In the genomic region with DNA sequence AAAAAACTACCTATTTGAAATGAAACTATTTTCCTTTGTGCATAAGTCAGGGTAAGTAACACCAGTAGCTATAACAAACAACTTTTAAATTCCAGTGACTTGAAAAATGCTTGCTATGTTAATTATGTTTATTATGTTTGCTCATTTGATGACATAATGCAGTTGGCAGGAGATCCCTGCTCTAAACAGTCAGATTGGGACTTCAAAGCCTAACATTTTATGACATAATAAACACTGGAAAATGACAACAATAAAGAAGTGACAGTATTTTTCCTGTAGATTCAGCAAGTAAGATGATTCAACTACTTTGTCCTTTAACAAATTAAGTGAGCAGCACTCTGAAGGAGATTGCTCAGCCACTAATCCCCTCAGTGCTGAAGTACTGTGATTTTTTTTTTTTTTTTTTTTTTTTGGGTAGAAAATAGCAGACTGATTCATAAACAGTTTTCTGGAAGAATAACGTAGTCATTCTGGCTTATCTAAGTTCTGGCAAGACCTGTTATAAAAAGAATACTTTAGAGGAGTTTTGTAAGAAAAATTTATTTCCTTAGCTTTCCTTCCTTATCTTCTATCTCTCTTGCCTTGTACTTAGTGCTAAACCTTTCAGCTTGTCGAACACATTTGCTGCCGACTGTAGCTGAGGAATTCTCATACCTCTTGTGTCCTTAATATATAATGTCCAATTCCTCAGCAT, we compare ENCODE assay signal across 1 cellular context.
TF ChIP-seq lines count a peak whose summit lies in the region.

No MANE protein-coding gene starts in this region.

TF ChIP-seq in HEK293, 187 proteins besides CTCF, POLR2A, EP300 and RAD21 (continued from another document):
- TF ChIP-seq ATF2 (tag by site-specific recombination; IDR thresholded peaks at IDR 0.05; ENCODE audit: low read depth) (peak; percentile 62), ZNF24 (tag by site-specific recombination; IDR thresholded peaks at IDR 0.05) (no peak), ZBTB21 (tag by site-specific recombination; IDR thresholded peaks at IDR 0.05) (peak; percentile 76; the same call in 1 of the 2 replicates), TCF7L2 (IDR thresholded peaks at IDR 0.05; ENCODE audit: borderline replicate concordance, low read depth, low read length) (peak; percentile 43; the same call in 1 of the 2 replicates), ZBTB11 (tag by site-specific recombination; conservative IDR thresholded peaks at IDR 0.05; ENCODE audit: low read depth) (no peak), ZNF366 (tag by site-specific recombination; conservative IDR thresholded peaks at IDR 0.05) (peak; percentile 80), SETDB1 (IDR thresholded peaks at IDR 0.05; ENCODE audit: insufficient read length, low read length) (peak; percentile 82), ZNF629 (tag by site-specific recombination; IDR thresholded peaks at IDR 0.05) (peak; percentile 46; the same call in 1 of the 2 replicates), ZNF664 (tag by site-specific recombination; IDR thresholded peaks at IDR 0.05) (no peak)
- TF ChIP-seq, protein P1, sequence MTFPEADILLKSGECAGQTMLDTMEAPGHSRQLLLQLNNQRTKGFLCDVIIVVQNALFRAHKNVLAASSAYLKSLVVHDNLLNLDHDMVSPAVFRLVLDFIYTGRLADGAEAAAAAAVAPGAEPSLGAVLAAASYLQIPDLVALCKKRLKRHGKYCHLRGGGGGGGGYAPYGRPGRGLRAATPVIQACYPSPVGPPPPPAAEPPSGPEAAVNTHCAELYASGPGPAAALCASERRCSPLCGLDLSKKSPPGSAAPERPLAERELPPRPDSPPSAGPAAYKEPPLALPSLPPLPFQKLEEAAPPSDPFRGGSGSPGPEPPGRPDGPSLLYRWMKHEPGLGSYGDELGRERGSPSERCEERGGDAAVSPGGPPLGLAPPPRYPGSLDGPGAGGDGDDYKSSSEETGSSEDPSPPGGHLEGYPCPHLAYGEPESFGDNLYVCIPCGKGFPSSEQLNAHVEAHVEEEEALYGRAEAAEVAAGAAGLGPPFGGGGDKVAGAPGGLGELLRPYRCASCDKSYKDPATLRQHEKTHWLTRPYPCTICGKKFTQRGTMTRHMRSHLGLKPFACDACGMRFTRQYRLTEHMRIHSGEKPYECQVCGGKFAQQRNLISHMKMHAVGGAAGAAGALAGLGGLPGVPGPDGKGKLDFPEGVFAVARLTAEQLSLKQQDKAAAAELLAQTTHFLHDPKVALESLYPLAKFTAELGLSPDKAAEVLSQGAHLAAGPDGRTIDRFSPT (tag by site-specific recombination; IDR thresholded peaks at IDR 0.05) = peak; percentile 84
- TF ChIP-seq, protein P2, sequence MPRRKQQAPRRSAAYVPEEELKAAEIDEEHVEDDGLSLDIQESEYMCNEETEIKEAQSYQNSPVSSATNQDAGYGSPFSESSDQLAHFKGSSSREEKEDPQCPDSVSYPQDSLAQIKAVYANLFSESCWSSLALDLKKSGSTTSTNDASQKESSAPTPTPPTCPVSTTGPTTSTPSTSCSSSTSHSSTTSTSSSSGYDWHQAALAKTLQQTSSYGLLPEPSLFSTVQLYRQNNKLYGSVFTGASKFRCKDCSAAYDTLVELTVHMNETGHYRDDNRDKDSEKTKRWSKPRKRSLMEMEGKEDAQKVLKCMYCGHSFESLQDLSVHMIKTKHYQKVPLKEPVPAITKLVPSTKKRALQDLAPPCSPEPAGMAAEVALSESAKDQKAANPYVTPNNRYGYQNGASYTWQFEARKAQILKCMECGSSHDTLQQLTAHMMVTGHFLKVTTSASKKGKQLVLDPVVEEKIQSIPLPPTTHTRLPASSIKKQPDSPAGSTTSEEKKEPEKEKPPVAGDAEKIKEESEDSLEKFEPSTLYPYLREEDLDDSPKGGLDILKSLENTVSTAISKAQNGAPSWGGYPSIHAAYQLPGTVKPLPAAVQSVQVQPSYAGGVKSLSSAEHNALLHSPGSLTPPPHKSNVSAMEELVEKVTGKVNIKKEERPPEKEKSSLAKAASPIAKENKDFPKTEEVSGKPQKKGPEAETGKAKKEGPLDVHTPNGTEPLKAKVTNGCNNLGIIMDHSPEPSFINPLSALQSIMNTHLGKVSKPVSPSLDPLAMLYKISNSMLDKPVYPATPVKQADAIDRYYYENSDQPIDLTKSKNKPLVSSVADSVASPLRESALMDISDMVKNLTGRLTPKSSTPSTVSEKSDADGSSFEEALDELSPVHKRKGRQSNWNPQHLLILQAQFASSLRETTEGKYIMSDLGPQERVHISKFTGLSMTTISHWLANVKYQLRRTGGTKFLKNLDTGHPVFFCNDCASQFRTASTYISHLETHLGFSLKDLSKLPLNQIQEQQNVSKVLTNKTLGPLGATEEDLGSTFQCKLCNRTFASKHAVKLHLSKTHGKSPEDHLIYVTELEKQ (tag by site-specific recombination; IDR thresholded peaks at IDR 0.05; ENCODE audit: borderline replicate concordance) = no peak
- TF ChIP-seq, protein P3, sequence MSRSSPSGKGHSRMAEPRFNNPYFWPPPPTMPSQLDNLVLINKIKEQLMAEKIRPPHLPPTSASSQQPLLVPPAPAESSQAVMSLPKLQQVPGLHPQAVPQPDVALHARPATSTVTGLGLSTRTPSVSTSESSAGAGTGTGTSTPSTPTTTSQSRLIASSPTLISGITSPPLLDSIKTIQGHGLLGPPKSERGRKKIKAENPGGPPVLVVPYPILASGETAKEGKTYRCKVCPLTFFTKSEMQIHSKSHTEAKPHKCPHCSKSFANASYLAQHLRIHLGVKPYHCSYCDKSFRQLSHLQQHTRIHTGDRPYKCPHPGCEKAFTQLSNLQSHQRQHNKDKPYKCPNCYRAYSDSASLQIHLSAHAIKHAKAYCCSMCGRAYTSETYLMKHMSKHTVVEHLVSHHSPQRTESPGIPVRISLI (tag by site-specific recombination; IDR thresholded peaks at IDR 0.05) = peak; percentile 88; the same call in 1 of the 2 replicates
- TF ChIP-seq, protein P4, sequence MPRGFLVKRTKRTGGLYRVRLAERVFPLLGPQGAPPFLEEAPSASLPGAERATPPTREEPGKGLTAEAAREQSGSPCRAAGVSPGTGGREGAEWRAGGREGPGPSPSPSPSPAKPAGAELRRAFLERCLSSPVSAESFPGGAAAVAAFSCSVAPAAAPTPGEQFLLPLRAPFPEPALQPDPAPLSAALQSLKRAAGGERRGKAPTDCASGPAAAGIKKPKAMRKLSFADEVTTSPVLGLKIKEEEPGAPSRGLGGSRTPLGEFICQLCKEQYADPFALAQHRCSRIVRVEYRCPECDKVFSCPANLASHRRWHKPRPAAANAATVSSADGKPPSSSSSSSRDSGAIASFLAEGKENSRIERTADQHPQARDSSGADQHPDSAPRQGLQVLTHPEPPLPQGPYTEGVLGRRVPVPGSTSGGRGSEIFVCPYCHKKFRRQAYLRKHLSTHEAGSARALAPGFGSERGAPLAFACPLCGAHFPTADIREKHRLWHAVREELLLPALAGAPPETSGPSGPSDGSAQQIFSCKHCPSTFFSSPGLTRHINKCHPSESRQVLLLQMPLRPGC (tag by site-specific recombination; IDR thresholded peaks at IDR 0.05) = peak; percentile 68
